Comparison of ENCODE assay signal across 27 cellular contexts in genomic region chr2:215360596-215360995, GRCh38.
"Had no signal": no experiment of that assay in that cellular context is flagged by ENCODE, and none has a peak within 500 bp of the region (broad histone marks: within the 10 kb centered on the region; RNA-seq: fewer than 3 reads in every experiment).

No MANE protein-coding gene starts in this region.

- FAIRE-seq: keratinocyte had no signal

- H3K27me3 Mint-ChIP-seq: activated B cell treated with CpG ODN at 0.5 μM for 24 hours; activated naive CD8-positive, alpha-beta T cell; memory B cell; naive thymus-derived CD8-positive, alpha-beta T cell; T-cell had no signal

- H3K9me3 ChIP-seq: adrenal gland, esophagus squamous epithelium, gastroesophageal sphincter, tibial nerve had no signal

- H3K27ac ChIP-seq: adrenal gland, brain microvascular endothelial cell, esophagus squamous epithelium, gastroesophageal sphincter, hepatocyte, tibial nerve had no signal

- H3K27ac Mint-ChIP-seq: activated B cell treated with CpG ODN at 0.5 μM for 24 hours; activated CD8-positive, alpha-beta T cell treated with anti-CD3 and anti-CD28 coated beads, Interleukin-2, amount 10 ng/mL, durations not matched to agents 7 days and 5 days; activated naive CD8-positive, alpha-beta T cell; memory B cell; naive thymus-derived CD8-positive, alpha-beta T cell; T-cell; T-helper 2 cell treated with Interferon-gamma antibody and Interleukin-4, amounts not matched to agents 5 μg/mL and 100 μg/mL, for 36 hours had no signal

- H3K4me3 ChIP-seq: adrenal gland, esophagus squamous epithelium, gastroesophageal sphincter, hepatocyte, tibial nerve had no signal

- H3K4me1 Mint-ChIP-seq: naive thymus-derived CD8-positive, alpha-beta T cell; neural crest cell; T-cell had no signal

- H3K27me3 ChIP-seq: adrenal gland, brain microvascular endothelial cell, esophagus squamous epithelium, gastroesophageal sphincter, hepatocyte, tibial nerve had no signal

- H3K9me3 Mint-ChIP-seq: activated B cell treated with CpG ODN at 0.5 μM for 24 hours; activated T-cell treated with anti-CD3 and anti-CD28 coated beads, Interleukin-2, amount 50 U/mL, for 72 hours; memory B cell; naive thymus-derived CD8-positive, alpha-beta T cell; neural crest cell; T-cell; T-helper 2 cell treated with Interferon-gamma antibody and Interleukin-4, amounts not matched to agents 5 μg/mL and 100 μg/mL, for 36 hours had no signal

- H3K4me1 ChIP-seq: adrenal gland, esophagus squamous epithelium, gastroesophageal sphincter, tibial nerve had no signal

- ATAC-seq: activated CD8-positive, alpha-beta T cell treated with anti-CD3 and anti-CD28 coated beads, Interleukin-2, amount 10 ng/mL, durations not matched to agents 7 days and 5 days; activated T-cell treated with anti-CD3 and anti-CD28 coated beads, Interleukin-2, amount 50 U/mL, for 72 hours; gastroesophageal sphincter; left colon; naive thymus-derived CD8-positive, alpha-beta T cell; right cardiac atrium; T-cell had no signal

- H3K4me3 Mint-ChIP-seq: activated B cell treated with CpG ODN at 0.5 μM for 24 hours; activated CD8-positive, alpha-beta T cell treated with anti-CD3 and anti-CD28 coated beads, Interleukin-2, amount 10 ng/mL, durations not matched to agents 7 days and 5 days; activated naive CD8-positive, alpha-beta T cell; activated T-cell treated with anti-CD3 and anti-CD28 coated beads, Interleukin-2, amount 50 U/mL, for 72 hours; memory B cell; naive thymus-derived CD8-positive, alpha-beta T cell; neural crest cell; T-cell; T-helper 2 cell treated with Interferon-gamma antibody and Interleukin-4, amounts not matched to agents 5 μg/mL and 100 μg/mL, for 36 hours had no signal

- DNase-seq: activated B cell treated with CpG ODN at 0.5 μM for 24 hours; activated CD8-positive, alpha-beta T cell treated with anti-CD3 and anti-CD28 coated beads, Interleukin-2, amount 10 ng/mL, durations not matched to agents 7 days and 5 days; activated naive CD4-positive, alpha-beta T cell treated with Interleukin-2 at 50 U/mL for 16 hours; activated T-cell treated with anti-CD3 and anti-CD28 coated beads for 4 hours; activated T-cell treated with anti-CD3 and anti-CD28 coated beads, Interleukin-2, amount 50 U/mL, for 72 hours; adrenal gland; aorta; brain microvascular endothelial cell; caudate nucleus; dermis blood vessel endothelial cell; effector CD4-positive, alpha-beta T cell; esophagus squamous epithelium; left colon; naive thymus-derived CD8-positive, alpha-beta T cell; nucleus accumbens; right cardiac atrium; stimulated activated CD4-positive, alpha-beta T cell treated with anti-CD3 and anti-CD28 coated beads, Interleukin-2, amount 100 ng/mL, for 48 hours; stimulated activated naive CD4-positive, alpha-beta T cell treated with Interleukin-2 at 50 U/mL for 16 hours; T-cell had no signal
